ENCODE assay signal across 8 cellular contexts in genomic region chr20:36860811-36861624, GRCh38. TPM values are rescaled to one million over a fixed set of nuclear protein-coding genes. Genes with fewer than 3 reads are reported as not detected.
A peak's percentile ranks its signal among the peaks of the same experiment; 100 is the strongest.
DNase-seq lines count a peak whose midpoint lies in the region; ATAC-seq and TF ChIP-seq lines count a peak whose summit lies in the region.

No MANE protein-coding gene starts in this region.

- peak overlapping the region in 1 of 2 experiments; percentile 7 for H2BK12ac ChIP-seq in mesenchymal stem cell (ENCODE audit: low read length in 2 of 2)

- peaks cover 4% of the 10 kb centered on the region for H3K36me3 Mint-ChIP-seq in brain

- 57 to 70% (median 66%) methylated on average over 14 of the region's 14 CpGs for WGBS in heart left ventricle, 4 donors
- WGBS in mesenchymal stem cell = 90% methylated on average over 10 of the region's 14 CpGs
- WGBS in transverse colon (ENCODE audit: low coverage in 1 of 2), 2 donors = 79 to 97% methylated on average over 6 to 14 of the region's 14 CpGs

- no peak overlapping the region for H2BK120ac ChIP-seq in mesenchymal stem cell (ENCODE audit: low read depth, low read length)

- peaks cover 7% of the 10 kb centered on the region for H3K27me3 Mint-ChIP-seq in brain

- no peak for TF ChIP-seq POLR2A in heart left ventricle (IDR thresholded peaks at IDR 0.05)
- no peak for TF ChIP-seq POLR2A in transverse colon (IDR thresholded peaks at IDR 0.05)

- H2BK5ac ChIP-seq in mesenchymal stem cell (ENCODE audit: low read depth, low read length, poor library complexity, severe bottlenecking) = no peak overlapping the region

- H4K8ac ChIP-seq in mesenchymal stem cell (ENCODE audit: low read length) = peak overlapping the region; percentile 62

- no peak overlapping the region for H2BK15ac ChIP-seq in mesenchymal stem cell (ENCODE audit: low read depth, poor library complexity, severe bottlenecking)

- H3K27me3 ChIP-seq in heart left ventricle (no peaks in the 10 kb centered on the region), mesenchymal stem cell (ENCODE audit: control insufficient read depth in 1 of 2, insufficient read depth in 1 of 2, low read length in 2 of 2) (no peaks in the 10 kb centered on the region), transverse colon (no peaks in the 10 kb centered on the region)

- TF ChIP-seq CTCF in heart left ventricle (IDR thresholded peaks at IDR 0.05) (no peak), brain (conservative IDR thresholded peaks at IDR 0.05) (no peak), transverse colon (IDR thresholded peaks at IDR 0.05) (no peak)

- H3K9me3 ChIP-seq in heart left ventricle = no peaks in the 10 kb centered on the region
- H3K9me3 ChIP-seq in mesenchymal stem cell (ENCODE audit: control insufficient read depth, low read length) = no peaks in the 10 kb centered on the region
- H3K9me3 ChIP-seq in transverse colon = no peaks in the 10 kb centered on the region

- no peak for TF ChIP-seq EP300 in transverse colon (IDR thresholded peaks at IDR 0.05; ENCODE audit: low read depth)

- H2AK5ac ChIP-seq in mesenchymal stem cell (ENCODE audit: low read length, severe bottlenecking) = no peak overlapping the region

- H3K9ac ChIP-seq in mesenchymal stem cell (ENCODE audit: low read length) = peak overlapping the region; percentile 89

- H3K27ac ChIP-seq in heart left ventricle = peak overlapping the region; percentile 85 to 97 (median 92)
- H3K27ac ChIP-seq in mesenchymal stem cell (ENCODE audit: low read length, poor library complexity, severe bottlenecking) = no peak overlapping the region
- peak overlapping the region; percentile 87 to 95 (median 89) for H3K27ac ChIP-seq in transverse colon

- no peak overlapping the region for H4K91ac ChIP-seq in mesenchymal stem cell (ENCODE audit: low read length)

- DNase-seq in heart left ventricle (no peak), cardiac septum (ENCODE audit: low spot score) (no peak), mesenchymal stem cell (no peak), transverse colon (no peak), HCEC 1CT (no peak)
- DNase-seq in NK-92 treated with Interleukin-12 subunit alpha and Interleukin-12 subunit beta, amount 100 ng/mL, for 24 hours (lab: John Stamatoyannopoulos, UW) = no peak

- H3K18ac ChIP-seq in mesenchymal stem cell (ENCODE audit: low read depth in 1 of 2, low read length in 2 of 2) = peak overlapping the region in 1 of 2 experiments; percentile 0

- H3K4me2 ChIP-seq in mesenchymal stem cell (ENCODE audit: low read length, poor library complexity, severe bottlenecking) = peak overlapping the region; percentile 50

- intact Hi-C loops in heart left ventricle (cut with DNase I) = loop anchor here (2.0 to 10.0 kb wide), 12 partner anchors 28 to 316 kb away; partner anchors contain the start of genes DSN1 (in 3 of the 10), MYL9 (in 1 of the 10) and RAB5IF (in 1 of the 10)
- intact Hi-C loops in cardiac septum (cut with DNase I) = loop anchor here (5.0 to 10.0 kb wide), 3 partner anchors 69 to 396 kb away; partner anchors contain the start of gene RAB5IF
- intact Hi-C loops in transverse colon (cut with DNase I; ENCODE audit: low total_unique reads) = no loop called here

- H3K23ac ChIP-seq in mesenchymal stem cell (ENCODE audit: low read length in 2 of 2) = no peak overlapping the region

- peak overlapping the region in 1 of 2 experiments; percentile 50 for H3K14ac ChIP-seq in mesenchymal stem cell (ENCODE audit: low read length in 2 of 2)

- H3K4me1 Mint-ChIP-seq in brain = peaks cover 68% of the 10 kb centered on the region

- in situ Hi-C loops in transverse colon (cut with MboI; ENCODE audit: low pct_ligation_motif_present in 1 of 4, low pct_unique_long_range_greater_than_20kb in 1 of 4, low sequenced_read_pairs in 3 of 4) = no loop called here

- peak overlapping the region; percentile 80 to 94 (median 91) for H3K4me3 Mint-ChIP-seq in brain

- H3K36me3 ChIP-seq in heart left ventricle = peaks cover 0 to 5% (median 0%) of the 10 kb centered on the region in 9 donors
- peaks cover 15 to 24% of the 10 kb centered on the region in 2 experiments for H3K36me3 ChIP-seq in mesenchymal stem cell (ENCODE audit: control insufficient read depth in 1 of 2, insufficient read depth in 2 of 2, low read depth in 1 of 2, low read length in 2 of 2)
- H3K36me3 ChIP-seq in transverse colon = no peaks in the 10 kb centered on the region

- ATAC-seq in heart left ventricle (no peak), GM18909 (IDR thresholded peaks at IDR 0.05; ENCODE audit: poor library complexity, unreplicated experiment) (no peak)

- H3K9me3 Mint-ChIP-seq in brain = peaks cover 0 to 6% (median 0%) of the 10 kb centered on the region in 5 experiments

- H3K4me3 ChIP-seq in heart left ventricle (peak overlapping the region in 11 of 12 donors; percentile 60 to 87 (median 70)), mesenchymal stem cell (ENCODE audit: insufficient read depth in 1 of 2, low read depth in 1 of 2, low read length in 2 of 2) (peak overlapping the region in 1 of 2 experiments; percentile 83), transverse colon (peak overlapping the region in 2 of 4 donors; percentile 60 to 70)

- H2AFZ ChIP-seq in mesenchymal stem cell (ENCODE audit: low read depth, low read length) = no peak overlapping the region

- H3K79me1 ChIP-seq in mesenchymal stem cell (replicated peaks; ENCODE audit: low read length, poor library complexity, severe bottlenecking) = peaks cover 8% of the 10 kb centered on the region

- H3K4ac ChIP-seq in mesenchymal stem cell (ENCODE audit: low read depth in 1 of 2, low read length in 2 of 2) = no peak overlapping the region

- H3K4me1 ChIP-seq in heart left ventricle = peaks cover 9 to 81% (median 59%) of the 10 kb centered on the region in 12 donors
- peaks cover 54% of the 10 kb centered on the region for H3K4me1 ChIP-seq in mesenchymal stem cell (ENCODE audit: control insufficient read depth, insufficient read depth, low read depth, low read length)
- peaks cover 41 to 70% (median 53%) of the 10 kb centered on the region in 4 donors for H3K4me1 ChIP-seq in transverse colon

- H3K27ac Mint-ChIP-seq in brain = peak overlapping the region in 4 of 5 experiments; percentile 72 to 92 (median 85)

RNA-seq across cellular contexts. Expression of gene TLDC2, which starts 14.9 kb away (rescaled TPM):
- not detected for total RNA-seq in heart left ventricle
- polyA plus RNA-seq in heart left ventricle = under 1 TPM in 1 of 2 donors, not detected in 1; 0.15 TPM
- total RNA-seq in cardiac septum = not detected
- not detected for polyA plus RNA-seq in brain (ENCODE audit: insufficient read depth, low read depth, low replicate concordance)
- polyA plus RNA-seq in mesenchymal stem cell (2013, experiment 1 of 2) = not detected
- not detected for polyA plus RNA-seq in mesenchymal stem cell (2013, experiment 2 of 2)
- total RNA-seq in transverse colon = 10 to 100 TPM; 22.9 to 26.1 (median 23.2) TPM

Comparison
In these comparisons a context has a peak if more than half of its experiments do, and no peak if none do; other contexts are left out.
1. RNA of gene TLDC2, which starts 14.9 kb away (total RNA-seq): 22.9 to 26.1 TPM in transverse colon; not detected in heart left ventricle and not detected in cardiac septum (single experiment); every median in the first group is over 10 times any median in the second.